In genomic region chr5:133824661-133825254, GRCh38 we compare ENCODE assay signal across 8 cellular contexts.
A peak's percentile ranks its signal among the peaks of the same experiment; 100 is the strongest.
DNase-seq lines count a peak whose midpoint lies in the region; ATAC-seq and TF ChIP-seq lines count a peak whose summit lies in the region.

No MANE protein-coding gene starts in this region.

- intact Hi-C loops in adrenal gland (cut with DNase I) (no loop called here), head of caudate nucleus (cut with DNase I) (no loop called here)

- no peaks in the 10 kb centered on the region for H3K27me3 ChIP-seq in adrenal gland

- no peaks in the 10 kb centered on the region for H3K4me1 ChIP-seq in adrenal gland (replicated peaks in 1 of 2)

- H3K4me3 ChIP-seq in adrenal gland, result no peak overlapping the region

- no peak for TF ChIP-seq POLR2A in adrenal gland (IDR thresholded peaks at IDR 0.05)

- no peak for TF ChIP-seq CTCF in adrenal gland (IDR thresholded peaks at IDR 0.05)

- ATAC-seq in GM18511 (IDR thresholded peaks at IDR 0.05; ENCODE audit: unreplicated experiment), result peak; percentile 77
- peak; percentile 69 for ATAC-seq in GM21360 (IDR thresholded peaks at IDR 0.05; ENCODE audit: unreplicated experiment)
- peak; percentile 69 for ATAC-seq in HG03354 (IDR thresholded peaks at IDR 0.05; ENCODE audit: poor library complexity, severe bottlenecking, unreplicated experiment)

- H3K9me3 ChIP-seq in adrenal gland (replicated peaks in 1 of 3), result no peaks in the 10 kb centered on the region

- WGBS in adrenal gland, 4 donors, result 77 to 84% (median 81%) methylated on average over 5 to 6 of the region's 6 CpGs

- H3K36me3 ChIP-seq in adrenal gland (replicated peaks in 1 of 2), result no peaks in the 10 kb centered on the region

- DNase-seq in left kidney (ENCODE audit: low read depth, low spot score) (peak; percentile 77), adrenal gland (no peak), head of caudate nucleus (no peak), cerebellar nuclear complex (lab: John Stamatoyannopoulos, UW) (no peak), NCI-H69 (lab: John Stamatoyannopoulos, UW) (no peak)

- H3K27ac ChIP-seq in adrenal gland, result no peak overlapping the region
